In the genomic region with DNA sequence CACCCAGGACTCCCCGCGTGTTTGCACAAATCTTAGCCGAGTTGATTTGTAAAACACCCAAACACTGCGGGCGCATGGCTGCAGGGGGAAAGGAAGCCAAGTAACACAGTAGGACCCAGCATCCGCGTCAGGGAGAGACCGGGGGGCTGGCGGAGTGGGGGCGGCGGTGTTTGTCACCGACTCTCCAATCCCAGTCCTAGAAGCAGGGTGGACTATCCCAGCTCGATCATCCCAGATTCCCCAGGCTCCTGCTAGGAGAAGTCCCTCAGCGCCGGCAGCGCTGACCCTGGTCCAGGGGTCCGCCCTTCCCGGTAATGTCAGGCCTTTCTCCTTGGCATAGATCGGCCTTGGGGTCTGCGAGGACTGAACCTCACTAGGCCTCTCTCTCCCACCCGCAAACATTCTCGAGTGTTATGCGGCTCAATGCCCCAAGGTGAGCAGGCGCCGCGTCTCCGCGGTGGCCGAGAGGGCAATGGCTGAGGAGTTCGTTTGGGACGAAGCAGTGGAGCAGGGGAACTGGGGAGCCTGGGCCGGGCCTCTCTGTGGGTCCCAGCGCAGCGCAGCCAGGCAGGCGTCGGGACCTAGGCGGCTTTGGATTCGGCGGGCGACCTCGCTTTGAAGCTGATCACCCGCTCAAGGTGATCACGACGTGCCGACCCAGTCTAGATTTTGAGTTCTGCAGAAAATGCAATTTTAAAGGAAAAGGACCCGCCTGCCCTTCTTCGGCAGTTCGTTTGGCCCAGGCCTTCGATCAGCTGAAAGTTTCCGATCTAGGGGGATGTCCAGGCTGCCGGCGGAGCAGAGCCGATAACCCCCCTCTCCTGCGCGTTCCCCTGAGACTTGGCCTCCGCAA, we compare ENCODE assay signal across 11 cellular contexts. TPM values are rescaled to one million over a fixed set of nuclear protein-coding genes. Genes with fewer than 3 reads are reported as not detected.
DNase-seq lines count a peak whose midpoint lies in the region; ATAC-seq, FAIRE-seq and TF ChIP-seq lines count a peak whose summit lies in the region.
"Had no signal": no experiment of that assay in that cellular context is flagged by ENCODE, and none has a peak within 500 bp of the region (broad histone marks: within the 10 kb centered on the region; RNA-seq: fewer than 3 reads in every experiment).

No MANE protein-coding gene starts in this region.

- in situ Hi-C loops in GM12878 (cut with MboI) (loop anchor here (25.0 kb wide), 1 partner anchor 447 kb away; the partner anchor contains the start of gene TDRD15), ACHN (cut with HindIII; ENCODE audit: low pct_ligation_motif_present, low pct_unique_long_range_greater_than_20kb, low sequenced_read_pairs) (no loop called here)

- no TSS peak for BruUV-seq in GM12878 (replicated peaks; lab: Mats Ljungman, UMichigan)

- peaks cover 12% of the 10 kb centered on the region for H3K4me1 Mint-ChIP-seq in activated naive CD4-positive, alpha-beta T cell treated with anti-CD3 and anti-CD28 coated beads, Interleukin-2, amount 10 ng/mL, durations not matched to agents 7 days and 5 days
- peaks cover 14% of the 10 kb centered on the region for H3K4me1 Mint-ChIP-seq in mesothelial cell of epicardium
- H3K4me1 Mint-ChIP-seq in type B pancreatic cell (ENCODE audit: unreplicated experiment) = peaks cover 4% of the 10 kb centered on the region

- H4K20me1 ChIP-seq in GM12878 (ENCODE audit: control insufficient read depth, insufficient read depth) = 0 out of 2 replicates have a peak, but pooled peaks cover 2% of the 10 kb centered on the region

- H3K4me2 ChIP-seq in GM12878 (ENCODE audit: control insufficient read depth, insufficient read depth) = peak overlapping the region; percentile 97

- H3K9ac ChIP-seq in GM12878 (ENCODE audit: control insufficient read depth, insufficient read depth, low read length) = no peak overlapping the region

- no peak for FAIRE-seq in GM12878 (lab: Jason Lieb, UNC)

- 12% methylated on average over 55 of the region's 56 CpGs for WGBS in GM12878 (ENCODE audit: insufficient coverage, insufficient replicate concordance, low lambda C conversion rate, missing lambda C conversion rate)

- no peaks in the 10 kb centered on the region for H3K36me3 ChIP-seq in GM12878 (ENCODE audit: control insufficient read depth in 2 of 2, insufficient read depth in 2 of 2, low read length in 1 of 2)

- POLR2A ChIA-PET in GM12878 (lab: Charles Lee) = interaction anchor here (0.7 kb wide), 1 partner anchor 514 kb away, joined by 3 read pairs; no protein-coding TSS in a partner anchor

- RAD21 ChIA-PET in GM12878 (lab: Charles Lee; ENCODE audit: unreplicated experiment) = interaction anchor here (1.0 to 1.2 kb wide), 2 partner anchors 10 to 298 kb away, joined by 3 to 4 read pairs; no protein-coding TSS in a partner anchor

- no peak overlapping the region for H3K27ac ChIP-seq in GM12878 (ENCODE audit: control insufficient read depth, insufficient read depth)

- H3K4me1 ChIP-seq in GM12878 (ENCODE audit: control insufficient read depth, insufficient read depth, low read length) = peaks cover 13% of the 10 kb centered on the region; the same call in 1 of the 2 replicates

- no peak for TF ChIP-seq CTCF in GM12878 (IDR thresholded peaks at IDR 0.05 in 2 of 3, conservative IDR thresholded peaks at IDR 0.05 in 1 of 3; ENCODE audit: control insufficient read depth in 2 of 3, extremely low read depth in 1 of 3, insufficient read depth in 1 of 3, low read depth in 3 of 3, low read length in 3 of 3)
- no peak for TF ChIP-seq CTCF in mesothelial cell of epicardium (IDR thresholded peaks at IDR 0.05; ENCODE audit: unreplicated experiment)
- no peak for TF ChIP-seq CTCF in type B pancreatic cell (conservative IDR thresholded peaks at IDR 0.05)

- no peak overlapping the region; the same call in 1 of the 2 replicates for H2AFZ ChIP-seq in GM12878 (ENCODE audit: control insufficient read depth, low read depth, low read length)

- no peak overlapping the region for H3K27ac Mint-ChIP-seq in activated naive CD4-positive, alpha-beta T cell treated with anti-CD3 and anti-CD28 coated beads, Interleukin-2, amount 10 ng/mL, durations not matched to agents 7 days and 5 days
- H3K27ac Mint-ChIP-seq in mesothelial cell of epicardium (no peak overlapping the region), type B pancreatic cell (no peak overlapping the region)

- H3K27me3 ChIP-seq in GM12878 (replicated peaks in 1 of 2; ENCODE audit: control insufficient read depth in 2 of 2, insufficient read depth in 2 of 2, low read length in 1 of 2) = peaks cover 16 to 33% of the 10 kb centered on the region in 2 experiments

- TF ChIP-seq EP300 in GM12878 (IDR thresholded peaks at IDR 0.05; ENCODE audit: borderline replicate concordance in 1 of 2, control insufficient read depth in 1 of 2, low read depth in 2 of 2, low read length in 2 of 2) = no peak

- peaks cover 96% of the 10 kb centered on the region for H3K27me3 Mint-ChIP-seq in activated naive CD4-positive, alpha-beta T cell treated with anti-CD3 and anti-CD28 coated beads, Interleukin-2, amount 10 ng/mL, durations not matched to agents 7 days and 5 days
- H3K27me3 Mint-ChIP-seq in mesothelial cell of epicardium (ENCODE audit: low read depth) = peaks cover 95% of the 10 kb centered on the region
- H3K27me3 Mint-ChIP-seq in type B pancreatic cell = peaks cover 94% of the 10 kb centered on the region

- H3K9me3 ChIP-seq in GM12878 (replicated peaks; ENCODE audit: control insufficient read depth, insufficient read depth, low read length) = no peaks in the 10 kb centered on the region; the same call in 2 of the 3 replicates

- intact Hi-C loops in GM12878 (cut with micrococcal nuclease; ENCODE audit: unreplicated experiment) = no loop called here

- no peak for TF ChIP-seq RAD21 in GM12878 (IDR thresholded peaks at IDR 0.05; ENCODE audit: insufficient read depth, low read depth, low read length)

- no peaks in the 10 kb centered on the region for H3K79me2 ChIP-seq in GM12878 (ENCODE audit: control insufficient read depth, insufficient read depth, low read length)

- peak; percentile 12 for ATAC-seq in GM12878
- no peak for ATAC-seq in HG02623 (IDR thresholded peaks at IDR 0.05; ENCODE audit: unreplicated experiment)
- ATAC-seq: HCT116 had no signal

- H3K4me3 Mint-ChIP-seq in activated naive CD4-positive, alpha-beta T cell treated with anti-CD3 and anti-CD28 coated beads, Interleukin-2, amount 10 ng/mL, durations not matched to agents 7 days and 5 days = peak overlapping the region; percentile 23
- H3K4me3 Mint-ChIP-seq in mesothelial cell of epicardium (peak overlapping the region; percentile 60), type B pancreatic cell (peak overlapping the region; percentile 85)

- CTCF ChIA-PET in activated naive CD4-positive, alpha-beta T cell treated with anti-CD3 and anti-CD28 coated beads, Interleukin-2, amount 10 ng/mL, durations not matched to agents 7 days and 5 days (lab: Charles Lee) = interaction anchor here (1.3 to 1.4 kb wide), 3 partner anchors 9 to 296 kb away, joined by 3 to 6 read pairs (median 4); partner anchors contain the start of gene HS1BP3
- CTCF ChIA-PET in GM12878 (lab: Yijun Ruan, JAX) = interaction anchor here (0.7 to 6.8 kb wide), 5 partner anchors 8 to 298 kb away, joined by 3 to 218 read pairs (median 5); partner anchors contain the start of gene HS1BP3

- peak overlapping the region; percentile 73; the same call in 1 of the 2 replicates for H3K4me3 ChIP-seq in GM12878

- H3K36me3 Mint-ChIP-seq in activated naive CD4-positive, alpha-beta T cell treated with anti-CD3 and anti-CD28 coated beads, Interleukin-2, amount 10 ng/mL, durations not matched to agents 7 days and 5 days = peaks cover 2% of the 10 kb centered on the region
- H3K36me3 Mint-ChIP-seq in mesothelial cell of epicardium = no peaks in the 10 kb centered on the region
- H3K36me3 Mint-ChIP-seq in type B pancreatic cell = no peaks in the 10 kb centered on the region

- no peaks in the 10 kb centered on the region for H3K9me3 Mint-ChIP-seq in activated naive CD4-positive, alpha-beta T cell treated with anti-CD3 and anti-CD28 coated beads, Interleukin-2, amount 10 ng/mL, durations not matched to agents 7 days and 5 days
- H3K9me3 Mint-ChIP-seq in mesothelial cell of epicardium = no peaks in the 10 kb centered on the region
- H3K9me3 Mint-ChIP-seq in type B pancreatic cell = no peaks in the 10 kb centered on the region

- SMC1A ChIA-PET in GM12878 (lab: Charles Lee; ENCODE audit: uncharacterized antibody, unreplicated experiment) = no interaction called here

- TF ChIP-seq POLR2A in GM12878 (IDR thresholded peaks at IDR 0.05; ENCODE audit: low read depth, low read length) = no peak

- peak; percentile 21 for DNase-seq in activated naive CD4-positive, alpha-beta T cell treated with anti-CD3 and anti-CD28 coated beads, Interleukin-2, amount 10 ng/mL, durations not matched to agents 7 days and 5 days
- DNase-seq in activated naive CD4-positive, alpha-beta T cell treated with anti-CD3 and anti-CD28 coated beads, Interleukin-2, amount 50 U/mL, for 16 hours = no peak
- DNase-seq in GM12878 (ENCODE audit: low read depth, low spot score) = no peak
- no peak for DNase-seq in mesothelial cell of epicardium (ENCODE audit: low spot score in 2 of 2, unreplicated experiment in 2 of 2)
- DNase-seq in type B pancreatic cell (ENCODE audit: extremely low spot score, unreplicated experiment) = no peak
- DNase-seq in ACHN = no peak
- no peak for DNase-seq in dermis blood vessel endothelial cell
- DNase-seq: DND-41, MV-4-11 had no signal

RNA-seq across cellular contexts. Expression of gene GDF7, which starts 1.5 kb away (rescaled TPM):
- not detected in 2 replicates for total RNA-seq in GM12878 (2013; cell fraction: nucleolus; rRNA removed)
- total RNA-seq in GM12878 (2014; rRNA removed) (0.05 and 0.11 TPM in 2 replicates), GM12878 (2014; rRNA removed; fragmentation: Illumina TruSeq; extraction: Trizol) (0.04 and 0.05 TPM in 2 replicates), GM12878 (2021) (0.05 and 0.08 TPM in 2 replicates), mesothelial cell of epicardium (3.0 to 3.2 TPM (median 3.1 TPM) in 3 replicates), type B pancreatic cell (ENCODE audit: low replicate concordance) (0.31 and 24.3 TPM in 2 replicates), dermis blood vessel endothelial cell (5.4 and 28.1 TPM in 2 replicates)
- 0.16 TPM for polyA plus RNA-seq in GM12878 (2011; ENCODE audit: low read depth)
- polyA plus RNA-seq in GM12878 (2011; rRNA removed) (not detected in 2 replicates), GM12878 (2014; fragmentation: Illumina TruSeq; extraction: Trizol) (0.04 and 0.05 TPM in 2 replicates), GM12878 (2014; fragmentation: Nextera tagmentation; extraction: Ambion mirVana) (under 1 TPM; 0.02 TPM), GM12878 (2014; rRNA removed) (0.04 and 0.06 TPM in 2 replicates), GM12878 (2016; fragmentation: Nextera tagmentation; extraction: Ambion mirVana) (under 1 TPM; 0.04 to 0.08 TPM)
- 0.01 and 0.02 TPM in 2 replicates for polyA plus RNA-seq in GM12878 (2011; cell fraction: cytosol; rRNA removed)
- 0.03 TPM in 2 replicates for polyA plus RNA-seq in GM12878 (2011; cell fraction: nucleus; rRNA removed)
- polyA plus RNA-seq in GM12878 (2012) = 0.13 and 0.16 TPM in 2 replicates
- under 0.01 TPM in 1 of 2 replicates, not detected in the other for polyA minus RNA-seq in GM12878 (2011; rRNA and poly(A)+ RNA removed)
- not detected in 2 replicates for polyA minus RNA-seq in GM12878 (2011; cell fraction: cytosol; rRNA and poly(A)+ RNA removed)
- not detected in 2 replicates for polyA minus RNA-seq in GM12878 (2011; cell fraction: nucleus; rRNA and poly(A)+ RNA removed)

RNA-seq across cellular contexts. Expression of gene HS1BP3, which starts 14.6 kb away (rescaled TPM):
- total RNA-seq in GM12878 (2013; cell fraction: nucleolus; rRNA removed) = 22.1 and 26.1 TPM in 2 replicates
- 5.0 TPM in 2 replicates for total RNA-seq in GM12878 (2014; rRNA removed)
- total RNA-seq in GM12878 (2014; rRNA removed; fragmentation: Illumina TruSeq; extraction: Trizol) = 3.5 and 3.6 TPM in 2 replicates
- 4.8 and 5.3 TPM in 2 replicates for total RNA-seq in GM12878 (2021)
- polyA plus RNA-seq in GM12878 (2011; ENCODE audit: low read depth) = 1.8 TPM
- 3.5 and 6.2 TPM in 2 replicates for polyA plus RNA-seq in GM12878 (2011; rRNA removed)
- polyA plus RNA-seq in GM12878 (2011; cell fraction: cytosol; rRNA removed) = 7.0 and 7.7 TPM in 2 replicates
- 18.3 and 19.8 TPM in 2 replicates for polyA plus RNA-seq in GM12878 (2011; cell fraction: nucleus; rRNA removed)
- 6.2 and 7.2 TPM in 2 replicates for polyA plus RNA-seq in GM12878 (2012)
- polyA plus RNA-seq in GM12878 (2014; fragmentation: Illumina TruSeq; extraction: Trizol) = 3.8 TPM in 2 replicates
- polyA plus RNA-seq in GM12878 (2014; fragmentation: Nextera tagmentation; extraction: Ambion mirVana) = under 1 TPM; 0.47 to 0.57 TPM
- 5.0 and 5.6 TPM in 2 replicates for polyA plus RNA-seq in GM12878 (2014; rRNA removed)
- polyA plus RNA-seq in GM12878 (2016; fragmentation: Nextera tagmentation; extraction: Ambion mirVana) = 1 to 10 TPM; 4.3 to 7.2 TPM
- 4.7 and 10.1 TPM in 2 replicates for polyA minus RNA-seq in GM12878 (2011; rRNA and poly(A)+ RNA removed)
- 2.2 and 3.1 TPM in 2 replicates for polyA minus RNA-seq in GM12878 (2011; cell fraction: cytosol; rRNA and poly(A)+ RNA removed)
- polyA minus RNA-seq in GM12878 (2011; cell fraction: nucleus; rRNA and poly(A)+ RNA removed) = 12.8 and 18.7 TPM in 2 replicates
- total RNA-seq in mesothelial cell of epicardium = 14.3 to 16.5 TPM (median 14.6 TPM) in 3 replicates
- total RNA-seq in type B pancreatic cell (ENCODE audit: low replicate concordance) = 22.1 and 24.3 TPM in 2 replicates
- total RNA-seq in dermis blood vessel endothelial cell = 36.9 and 49.9 TPM in 2 replicates

Comparison
In these comparisons a context has a peak if more than half of its experiments do, and no peak if none do; other contexts are left out.
1. H3K4me3 Mint-ChIP-seq: peak in every context shown above with its lines; median percentile 85 in type B pancreatic cell; 60 in mesothelial cell of epicardium; 23 in activated naive CD4-positive, alpha-beta T cell treated with anti-CD3 and anti-CD28 coated beads, Interleukin-2, amount 10 ng/mL, durations not matched to agents 7 days and 5 days.